Comparison of ENCODE assay signal across 24 cellular contexts in the genomic region with DNA sequence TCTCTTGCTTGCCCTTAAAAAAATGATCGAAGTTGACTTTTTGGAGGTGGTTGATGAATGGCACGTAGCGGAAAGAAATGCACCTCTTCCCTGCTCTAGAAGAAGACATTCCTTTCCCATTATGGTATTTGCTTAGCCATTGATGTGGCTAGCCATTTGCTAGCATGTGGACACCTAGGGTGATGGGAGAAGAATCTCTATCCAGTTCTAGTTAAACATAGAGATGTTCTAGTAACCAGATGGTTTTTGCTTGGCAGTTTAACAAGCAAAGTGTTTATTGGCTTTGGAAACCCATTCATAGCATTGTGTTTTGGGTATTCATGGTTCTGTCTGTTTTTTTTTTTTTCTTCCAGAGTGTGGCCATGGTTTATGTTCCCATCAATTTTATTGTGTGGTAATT.
"Had no signal": no experiment of that assay in that cellular context is flagged by ENCODE, and none has a peak within 500 bp of the region (broad histone marks: within the 10 kb centered on the region; RNA-seq: fewer than 3 reads in every experiment).

No MANE protein-coding gene starts in this region.

- H3K9me3 ChIP-seq: MG63 had no signal

- H3K27me3 Mint-ChIP-seq: activated CD4-positive, alpha-beta memory T cell treated with anti-CD3 and anti-CD28 coated beads, Interleukin-2, amount 10 ng/mL, durations not matched to agents 7 days and 5 days had no signal

- H3K27ac Mint-ChIP-seq: activated CD4-positive, alpha-beta memory T cell treated with anti-CD3 and anti-CD28 coated beads, Interleukin-2, amount 10 ng/mL, durations not matched to agents 7 days and 5 days; activated CD4-positive, alpha-beta T cell treated with anti-CD3 and anti-CD28 coated beads for 36 hours; activated naive CD4-positive, alpha-beta T cell treated with anti-CD3 and anti-CD28 coated beads for 36 hours; activated naive CD8-positive, alpha-beta T cell; activated T-helper 17 cell treated with anti-CD3 and anti-CD28 coated beads, Interleukin-2, amount 50 U/mL, for 72 hours had no signal

- H3K4me3 Mint-ChIP-seq: activated CD4-positive, alpha-beta memory T cell treated with anti-CD3 and anti-CD28 coated beads, Interleukin-2, amount 10 ng/mL, durations not matched to agents 7 days and 5 days; activated CD4-positive, alpha-beta T cell treated with anti-CD3 and anti-CD28 coated beads for 36 hours; activated naive CD4-positive, alpha-beta T cell treated with anti-CD3 and anti-CD28 coated beads for 36 hours; activated naive CD8-positive, alpha-beta T cell; activated T-helper 17 cell treated with anti-CD3 and anti-CD28 coated beads, Interleukin-2, amount 50 U/mL, for 72 hours had no signal

- DNase-seq: activated CD4-positive, alpha-beta memory T cell treated with anti-CD3 and anti-CD28 coated beads, Interleukin-2, amount 10 ng/mL, durations not matched to agents 7 days and 5 days; activated CD4-positive, alpha-beta T cell treated with anti-CD3 and anti-CD28 coated beads for 36 hours; activated CD4-positive, alpha-beta T cell treated with anti-CD3 and anti-CD28 coated beads, Interleukin-2, amount 50 U/mL, for 1 hour; activated gamma-delta T cell; activated naive CD4-positive, alpha-beta T cell treated with anti-CD3 and anti-CD28 coated beads for 36 hours; activated T-cell treated with anti-CD3 and anti-CD28 coated beads for 4 hours; activated T-cell treated with anti-CD3 and anti-CD28 coated beads, Interleukin-2, amount 50 U/mL, for 48 hours; MG63; MV-4-11; NCI-H1092 treated with DMSO at 0.1 percent for 48 hours; NCI-H1417 treated with DMSO at 0.1 percent for 48 hours; NCI-H187; NCI-H2081 treated with DMSO at 0.1 percent for 48 hours; NCI-H526; PC-3; RPMI8226; T-helper 1 cell; WERI-Rb-1 had no signal

- H3K27me3 ChIP-seq: MG63 had no signal

- H3K27ac ChIP-seq: breast epithelium, coronary artery, KMS-11, SK-N-MC, WERI-Rb-1 had no signal

- H3K36me3 Mint-ChIP-seq: activated naive CD8-positive, alpha-beta T cell had no signal

- H3K4me1 Mint-ChIP-seq: activated CD4-positive, alpha-beta memory T cell treated with anti-CD3 and anti-CD28 coated beads, Interleukin-2, amount 10 ng/mL, durations not matched to agents 7 days and 5 days; activated CD4-positive, alpha-beta T cell treated with anti-CD3 and anti-CD28 coated beads for 36 hours; activated T-helper 17 cell treated with anti-CD3 and anti-CD28 coated beads, Interleukin-2, amount 50 U/mL, for 72 hours had no signal

- H3K4me1 ChIP-seq: breast epithelium had no signal

- H3K4me3 ChIP-seq: breast epithelium, coronary artery, MG63, SK-N-MC had no signal

- H3K9me3 Mint-ChIP-seq: activated CD4-positive, alpha-beta memory T cell treated with anti-CD3 and anti-CD28 coated beads, Interleukin-2, amount 10 ng/mL, durations not matched to agents 7 days and 5 days; activated naive CD4-positive, alpha-beta T cell treated with anti-CD3 and anti-CD28 coated beads for 36 hours; activated T-helper 17 cell treated with anti-CD3 and anti-CD28 coated beads, Interleukin-2, amount 50 U/mL, for 72 hours had no signal

- H3K36me3 ChIP-seq: breast epithelium, MG63, WERI-Rb-1 had no signal

- H3K4me2 ChIP-seq: KMS-11 had no signal
